ENCODE assay signal across 8 cellular contexts in the genomic region with DNA sequence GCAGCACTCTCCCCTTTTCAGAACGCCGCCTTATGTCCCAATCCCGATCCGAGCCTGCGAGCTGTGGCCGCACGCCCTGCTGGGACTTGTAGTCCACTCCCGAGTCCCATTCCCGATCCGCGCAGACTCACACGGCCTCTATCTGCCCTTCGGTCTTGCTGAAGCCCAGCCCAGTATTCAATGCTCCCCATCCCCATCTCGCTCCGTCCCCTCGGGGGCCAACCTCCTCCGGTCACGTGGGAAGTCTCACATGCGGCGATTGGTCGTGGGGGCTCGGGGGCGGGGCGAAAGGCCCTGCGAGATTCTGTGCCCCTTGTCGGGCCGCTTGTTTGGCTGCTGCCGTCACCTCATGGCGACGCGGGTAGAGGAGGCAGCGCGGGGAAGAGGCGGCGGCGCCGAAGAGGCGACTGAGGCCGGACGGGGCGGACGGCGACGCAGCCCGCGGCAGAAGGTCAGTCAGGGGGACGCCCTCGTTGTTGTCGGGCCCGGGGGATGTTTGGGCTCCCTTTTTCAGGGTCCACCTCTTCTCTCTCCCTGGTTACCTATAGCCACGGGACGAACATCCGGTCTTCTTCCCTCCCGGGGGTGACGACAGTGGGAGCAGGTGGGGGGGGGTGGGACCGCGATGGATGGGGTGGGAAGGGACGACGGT. TPM values are rescaled to one million over a fixed set of nuclear protein-coding genes. Genes with fewer than 3 reads are reported as not detected.
DNase-seq lines count a peak whose midpoint lies in the region; ATAC-seq, FAIRE-seq and TF ChIP-seq lines count a peak whose summit lies in the region.

A gene (plus strand): TSS at position 328 of the 652 bp plus-strand sequence. CDS start 22 bp downstream, at position 350.

- TF ChIP-seq CTCF in prostate gland (IDR thresholded peaks at IDR 0.05) = no peak

- no peaks in the 10 kb centered on the region for H3K9me3 ChIP-seq in prostate gland

- H3K4me3 ChIP-seq in prostate gland = peak within 1 kb of the TSS; percentile 53 to 56

- H3K27me3 ChIP-seq in prostate gland (replicated peaks; ENCODE audit: insufficient read depth) = no peaks in the 10 kb centered on the region

- peak; percentile 55 for TF ChIP-seq POLR2A in prostate gland (IDR thresholded peaks at IDR 0.05)

- DNase-seq in NCI-H187 treated with DMSO at 0.1 percent for 48 hours (lab: John Stamatoyannopoulos, UW) = peak; percentile 92
- peak; percentile 71 to 100 (median 96) for DNase-seq in anterior cingulate cortex (lab: John Stamatoyannopoulos, UW)
- DNase-seq in left ventricle myocardium superior = peak; percentile 96
- DNase-seq in prostate gland (ENCODE audit: low spot score) = peak; percentile 96
- DNase-seq in urothelium cell line (ENCODE audit: low spot score) = peak; percentile 87

- peak; percentile 97 for ATAC-seq in GM18499 (IDR thresholded peaks at IDR 0.05; ENCODE audit: insufficient read depth, unreplicated experiment)
- ATAC-seq in HG02943 (IDR thresholded peaks at IDR 0.05; ENCODE audit: low read depth, unreplicated experiment) = peak; percentile 99
- peak; percentile 99 for ATAC-seq in left ventricle myocardium superior

- intact Hi-C loops in T-helper 2 cell treated with Interferon-gamma antibody and Interleukin-4, amounts not matched to agents 100 ng/mL and 5 ng/mL, for 36 hours (cut with micrococcal nuclease) = loop anchor here (1.0 to 10.0 kb wide), 4 partner anchors 67 to 1889 kb away; a partner anchor contains a TSS
- intact Hi-C loops in left ventricle myocardium superior (cut with micrococcal nuclease) (no loop called here), prostate gland (cut with DNase I) (no loop called here)

- WGBS in prostate gland = 1% methylated on average over 49 of the region's 59 CpGs

- no peaks in the 10 kb centered on the region for H3K36me3 ChIP-seq in prostate gland

- H3K4me1 ChIP-seq in prostate gland (replicated peaks) = no peaks in the 10 kb centered on the region

- H3K27ac ChIP-seq in prostate gland = peak within 1 kb of the TSS; percentile 78 to 79

- no peak for FAIRE-seq in urothelium cell line (lab: Jason Lieb, UNC)

RNA-seq across cellular contexts. Expression of the gene that starts here (rescaled TPM):
- total RNA-seq in T-helper 2 cell treated with Interferon-gamma antibody and Interleukin-4, amounts not matched to agents 100 ng/mL and 5 ng/mL, for 36 hours = 12.6 and 13.3 TPM in 2 replicates
- 6.0 TPM for total RNA-seq in left ventricle myocardium superior
- 10 to 100 TPM in 1 of 2 donors, 1 to 10 TPM in 1; 8.6 to 12.8 TPM for total RNA-seq in prostate gland

Comparison
In these comparisons a context has a peak if more than half of its experiments do, and no peak if none do; other contexts are left out.
1. Peak in every context shown above with its lines: DNase-seq, ATAC-seq, H3K4me3 ChIP-seq and H3K27ac ChIP-seq.